ENCODE assay signal across 13 cellular contexts in genomic region chr2:236163483-236164200, GRCh38. TPM values are rescaled to one million over a fixed set of nuclear protein-coding genes. Genes with fewer than 3 reads are reported as not detected.
DNase-seq lines count a peak whose midpoint lies in the region; ATAC-seq and TF ChIP-seq lines count a peak whose summit lies in the region.
"Had no signal": no experiment of that assay in that cellular context is flagged by ENCODE, and none has a peak within 500 bp of the region (broad histone marks: within the 10 kb centered on the region; RNA-seq: fewer than 3 reads in every experiment).

No MANE protein-coding gene starts in this region.

- H3K4me1 ChIP-seq in ES-I3 (ENCODE audit: insufficient read depth, low read length) (peaks cover 18% of the 10 kb centered on the region), ascending aorta (peaks cover 18 to 22% of the 10 kb centered on the region in 2 donors), skeletal muscle satellite cell (ENCODE audit: control insufficient read depth, insufficient read depth, low read length) (peaks cover 32% of the 10 kb centered on the region)

- peaks cover 28% of the 10 kb centered on the region for H3K27me3 ChIP-seq in ascending aorta
- peaks cover 41% of the 10 kb centered on the region for H3K27me3 ChIP-seq in skeletal muscle satellite cell (ENCODE audit: control insufficient read depth, insufficient read depth, low read length)

- H3K9ac ChIP-seq in ES-I3 (ENCODE audit: low read depth, low read length) (peak overlapping the region; percentile 74), skeletal muscle satellite cell (ENCODE audit: low read depth, low read length) (peak overlapping the region; percentile 42)

- peaks cover 60% of the 10 kb centered on the region for H3K27me3 Mint-ChIP-seq in activated CD8-positive, alpha-beta memory T cell treated with anti-CD3 and anti-CD28 coated beads, Interleukin-2, amount 10 ng/mL, durations not matched to agents 7 days and 5 days

- H3K9me3 Mint-ChIP-seq in activated CD8-positive, alpha-beta memory T cell treated with anti-CD3 and anti-CD28 coated beads, Interleukin-2, amount 10 ng/mL, durations not matched to agents 7 days and 5 days (ENCODE audit: low read depth) = no peaks in the 10 kb centered on the region
- H3K9me3 Mint-ChIP-seq: stimulated activated naive CD8-positive, alpha-beta T cell treated with anti-CD3 and anti-CD28 coated beads, Interleukin-15, Interleukin-2, amounts not matched to agents 100 ng/mL and 50 ng/mL, for 24 hours; T-helper 2 cell treated with Interferon-gamma antibody and Interleukin-4, amounts not matched to agents 5 μg/mL and 100 μg/mL, for 36 hours had no signal

- no peaks in the 10 kb centered on the region for H3K4me1 Mint-ChIP-seq in activated CD8-positive, alpha-beta memory T cell treated with anti-CD3 and anti-CD28 coated beads, Interleukin-2, amount 10 ng/mL, durations not matched to agents 7 days and 5 days

- no peak overlapping the region for H3K27ac Mint-ChIP-seq in activated CD8-positive, alpha-beta memory T cell treated with anti-CD3 and anti-CD28 coated beads, Interleukin-2, amount 10 ng/mL, durations not matched to agents 7 days and 5 days
- H3K27ac Mint-ChIP-seq: stimulated activated naive CD8-positive, alpha-beta T cell treated with anti-CD3 and anti-CD28 coated beads, Interleukin-15, Interleukin-2, amounts not matched to agents 100 ng/mL and 50 ng/mL, for 24 hours; T-helper 2 cell treated with Interferon-gamma antibody and Interleukin-4, amounts not matched to agents 5 μg/mL and 100 μg/mL, for 36 hours had no signal

- intact Hi-C loops in ascending aorta (cut with DNase I) = no loop called here

- CTCF ChIA-PET in activated CD8-positive, alpha-beta memory T cell treated with anti-CD3 and anti-CD28 coated beads, Interleukin-2, amount 10 ng/mL, durations not matched to agents 7 days and 5 days (lab: Charles Lee) = no interaction called here

- H3K27ac ChIP-seq in ascending aorta = no peak overlapping the region

- H3K9me3 ChIP-seq in ES-I3 (ENCODE audit: control insufficient read depth, insufficient read depth, low read length) (no peaks in the 10 kb centered on the region), ascending aorta (no peaks in the 10 kb centered on the region), skeletal muscle satellite cell (replicated peaks; ENCODE audit: low read length) (no peaks in the 10 kb centered on the region)

- H3K36me3 ChIP-seq in ES-I3 (ENCODE audit: insufficient read depth, low read length) (no peaks in the 10 kb centered on the region), ascending aorta (no peaks in the 10 kb centered on the region), skeletal muscle satellite cell (ENCODE audit: insufficient read depth, low read length) (no peaks in the 10 kb centered on the region)

- H3K4me2 ChIP-seq in skeletal muscle satellite cell (ENCODE audit: low read length) = peak overlapping the region; percentile 89

- DNase-seq in ascending aorta (ENCODE audit: low spot score in 2 of 2) (no peak), iPS-NIHi7 (ENCODE audit: extremely low spot score) (peak; percentile 35), NCI-H2029 treated with DMSO at 0.1 percent for 48 hours (lab: John Stamatoyannopoulos, UW) (no peak)
- no peak for DNase-seq in activated CD8-positive, alpha-beta memory T cell treated with anti-CD3 and anti-CD28 coated beads, Interleukin-2, amount 10 ng/mL, durations not matched to agents 7 days and 5 days
- DNase-seq: DMS79, NCI-H187 had no signal

- peaks cover 3% of the 10 kb centered on the region for H3K36me3 Mint-ChIP-seq in activated CD8-positive, alpha-beta memory T cell treated with anti-CD3 and anti-CD28 coated beads, Interleukin-2, amount 10 ng/mL, durations not matched to agents 7 days and 5 days

- H3K4me3 Mint-ChIP-seq in activated CD8-positive, alpha-beta memory T cell treated with anti-CD3 and anti-CD28 coated beads, Interleukin-2, amount 10 ng/mL, durations not matched to agents 7 days and 5 days = no peak overlapping the region
- H3K4me3 Mint-ChIP-seq: stimulated activated naive CD8-positive, alpha-beta T cell treated with anti-CD3 and anti-CD28 coated beads, Interleukin-15, Interleukin-2, amounts not matched to agents 100 ng/mL and 50 ng/mL, for 24 hours; T-helper 2 cell treated with Interferon-gamma antibody and Interleukin-4, amounts not matched to agents 5 μg/mL and 100 μg/mL, for 36 hours had no signal

- no peak for ATAC-seq in activated CD8-positive, alpha-beta memory T cell treated with anti-CD3 and anti-CD28 coated beads, Interleukin-2, amount 10 ng/mL, durations not matched to agents 7 days and 5 days
- ATAC-seq in HG03457 (IDR thresholded peaks at IDR 0.05; ENCODE audit: unreplicated experiment) = no peak
- ATAC-seq in HG03520 (IDR thresholded peaks at IDR 0.05; ENCODE audit: unreplicated experiment) = no peak

- H3K4me3 ChIP-seq in ascending aorta (peak overlapping the region; percentile 14 to 62), skeletal muscle satellite cell (ENCODE audit: low read length) (peak overlapping the region; percentile 66)

- TF ChIP-seq CTCF in ascending aorta (IDR thresholded peaks at IDR 0.05) = no peak

RNA-seq across cellular contexts. Expression of gene GBX2, which starts 4.5 kb away (rescaled TPM):
- total RNA-seq in ascending aorta = not detected
- total RNA-seq in skeletal muscle satellite cell (2012; rRNA removed) = 0.22 and 0.25 TPM in 2 replicates
- not detected for total RNA-seq in activated CD8-positive, alpha-beta memory T cell treated with anti-CD3 and anti-CD28 coated beads, Interleukin-2, amount 10 ng/mL, durations not matched to agents 7 days and 5 days
- total RNA-seq: HT-29 had no signal
